ENCODE assay signal across 18 cellular contexts in genomic region chr5:45847877-45848276, GRCh38.
DNase-seq lines count a peak whose midpoint lies in the region; ATAC-seq and TF ChIP-seq lines count a peak whose summit lies in the region.
"Had no signal": no experiment of that assay in that cellular context is flagged by ENCODE, and none has a peak within 500 bp of the region (broad histone marks: within the 10 kb centered on the region; RNA-seq: fewer than 3 reads in every experiment).

No MANE protein-coding gene starts in this region.

- H3K4me1 Mint-ChIP-seq in activated CD4-positive, alpha-beta memory T cell treated with anti-CD3 and anti-CD28 coated beads for 36 hours (ENCODE audit: low read depth): no peaks in the 10 kb centered on the region

- H3K27ac ChIP-seq in iPS-20b (ENCODE audit: low read length): no peak overlapping the region
- H3K27ac ChIP-seq in stomach: no peak overlapping the region
- H3K27ac ChIP-seq: 22Rv1, Peyer's patch had no signal

- TF ChIP-seq POLR2A in stomach (IDR thresholded peaks at IDR 0.05): no peak

- intact Hi-C loops in activated CD4-positive, alpha-beta memory T cell treated with anti-CD3 and anti-CD28 coated beads for 36 hours (cut with micrococcal nuclease): no loop called here
- intact Hi-C loops in stomach (cut with DNase I; ENCODE audit: low total_unique reads): no loop called here

- H3K4me3 Mint-ChIP-seq in activated CD4-positive, alpha-beta memory T cell treated with anti-CD3 and anti-CD28 coated beads for 36 hours: no peak overlapping the region

- H3K36me3 ChIP-seq in iPS-20b (ENCODE audit: insufficient read depth, low read depth, low read length): no peaks in the 10 kb centered on the region
- no peaks in the 10 kb centered on the region for H3K36me3 ChIP-seq in stomach
- H3K36me3 ChIP-seq: Peyer's patch had no signal

- DNase-seq in NCI-H82 (lab: John Stamatoyannopoulos, UW) (peak; percentile 17), NCI-H82 treated with DMSO at 0.1 percent for 48 hours (lab: John Stamatoyannopoulos, UW; ENCODE audit: unreplicated experiment) (no peak), ecto neural progenitor cell (ENCODE audit: low spot score) (peak; percentile 44), NCI-H2196 treated with DMSO at 0.1 percent for 48 hours (lab: John Stamatoyannopoulos, UW; ENCODE audit: unreplicated experiment) (no peak), stomach (no peak)
- DNase-seq in activated CD4-positive, alpha-beta memory T cell treated with anti-CD3 and anti-CD28 coated beads for 36 hours: no peak
- DNase-seq: C1 segment of cervical spinal cord, MV-4-11, NCI-H1436 treated with DMSO at 0.1 percent for 48 hours, NCI-H2107, NCI-H345, NCI-H774, Peyer's patch, SHP77 had no signal

- no peaks in the 10 kb centered on the region for H3K27me3 ChIP-seq in iPS-20b (ENCODE audit: insufficient read depth, low read length)
- no peaks in the 10 kb centered on the region for H3K27me3 ChIP-seq in stomach
- H3K27me3 ChIP-seq: Peyer's patch had no signal

- no peak overlapping the region for H3K27ac Mint-ChIP-seq in activated CD4-positive, alpha-beta memory T cell treated with anti-CD3 and anti-CD28 coated beads for 36 hours

- H3K36me3 Mint-ChIP-seq in activated CD4-positive, alpha-beta memory T cell treated with anti-CD3 and anti-CD28 coated beads for 36 hours: no peaks in the 10 kb centered on the region

- H3K9me3 ChIP-seq in iPS-20b (ENCODE audit: insufficient read depth, low read depth, low read length) (peaks cover 20% of the 10 kb centered on the region; the same call in 1 of the 2 replicates), stomach (peaks cover 0 to 42% (median 25%) of the 10 kb centered on the region in 4 donors)

- H3K27me3 Mint-ChIP-seq in activated CD4-positive, alpha-beta memory T cell treated with anti-CD3 and anti-CD28 coated beads for 36 hours: no peaks in the 10 kb centered on the region

- CTCF ChIA-PET in activated CD4-positive, alpha-beta memory T cell treated with anti-CD3 and anti-CD28 coated beads for 36 hours (lab: Charles Lee): no interaction called here

- H3K9me3 Mint-ChIP-seq in activated CD4-positive, alpha-beta memory T cell treated with anti-CD3 and anti-CD28 coated beads for 36 hours: peaks cover 50% of the 10 kb centered on the region

- H3K9ac ChIP-seq in iPS-20b (ENCODE audit: low read depth, low read length): no peak overlapping the region

- TF ChIP-seq CTCF in stomach (IDR thresholded peaks at IDR 0.05): no peak

- POLR2A ChIA-PET in activated CD4-positive, alpha-beta memory T cell treated with anti-CD3 and anti-CD28 coated beads for 36 hours (lab: Charles Lee): no interaction called here

- 36 to 68% (median 64%) methylated on average over 3 of the region's 3 CpGs for WGBS in stomach, 5 donors

- TF ChIP-seq EP300 in stomach (IDR thresholded peaks at IDR 0.05): no peak

- H3K4me3 ChIP-seq in iPS-20b (ENCODE audit: low read length) (0 out of 2 replicates have a peak overlapping the region, but pooled peaks have one; percentile 10), stomach (no peak overlapping the region)
- H3K4me3 ChIP-seq: Peyer's patch had no signal

- no peak for ATAC-seq in activated CD4-positive, CD25-positive, alpha-beta regulatory T cell treated with anti-CD3 and anti-CD28 coated beads, Interleukin-2, amount 50 U/mL, for 24 hours
- ATAC-seq: HCT116 had no signal

- H3K4me1 ChIP-seq in iPS-20b (ENCODE audit: insufficient read depth, low read length) (0 out of 2 replicates have a peak, but pooled peaks cover 3% of the 10 kb centered on the region), stomach (no peaks in the 10 kb centered on the region)
- H3K4me1 ChIP-seq: Peyer's patch had no signal

Comparison
In these comparisons a context has a peak if more than half of its experiments do, and no peak if none do; other contexts are left out.
1. DNase-seq: peak in NCI-H82 (single experiment) and ecto neural progenitor cell (single experiment); none in NCI-H82 treated with DMSO at 0.1 percent for 48 hours (single experiment), activated CD4-positive, alpha-beta memory T cell treated with anti-CD3 and anti-CD28 coated beads for 36 hours (single experiment), NCI-H2196 treated with DMSO at 0.1 percent for 48 hours (single experiment) and stomach (single experiment).